Comparison of ENCODE assay signal across 8 cellular contexts in the genomic region with DNA sequence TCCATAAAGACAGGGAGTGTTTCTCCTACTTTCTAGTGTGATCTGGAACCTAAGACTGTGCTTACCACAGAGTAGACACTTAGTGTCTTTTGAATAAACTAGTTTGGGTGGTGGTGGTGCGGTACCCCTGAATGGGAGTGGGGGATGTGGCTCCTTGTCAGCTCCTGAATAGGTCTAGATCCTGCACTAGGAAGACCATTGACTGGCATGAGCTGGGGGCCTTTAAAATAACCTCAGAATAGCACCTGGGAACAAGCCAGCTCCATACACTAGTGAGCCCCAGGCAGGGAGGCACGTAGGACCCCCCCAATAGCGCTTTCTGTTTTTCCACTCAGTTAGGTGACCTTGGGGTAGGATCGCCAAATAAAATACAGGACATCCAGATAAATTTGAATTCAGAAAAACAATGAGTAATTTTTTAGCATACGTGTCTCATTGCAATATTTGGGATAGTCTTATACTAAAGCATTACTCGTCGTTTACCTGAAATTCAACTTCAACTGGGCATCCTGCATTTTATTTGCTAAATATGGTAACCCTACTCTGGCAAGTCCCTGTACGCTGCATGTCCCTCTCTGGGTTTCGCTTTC. TPM values are rescaled to one million over a fixed set of nuclear protein-coding genes. Genes with fewer than 3 reads are reported as not detected.
DNase-seq lines count a peak whose midpoint lies in the region; ATAC-seq and TF ChIP-seq lines count a peak whose summit lies in the region.

No MANE protein-coding gene starts in this region.

- H3K4me2 ChIP-seq in OCI-LY7 (ENCODE audit: low read length) (peak overlapping the region; percentile 77), osteoblast (ENCODE audit: insufficient read depth, low read length) (peak overlapping the region; percentile 84)

- H3K4me1 Mint-ChIP-seq in CD4-positive, alpha-beta T cell (ENCODE audit: low read depth), result peaks cover 53% of the 10 kb centered on the region
- H3K4me1 Mint-ChIP-seq in endothelial cell (ENCODE audit: unreplicated experiment), result no peaks in the 10 kb centered on the region

- peaks cover 24% of the 10 kb centered on the region for H3K4me1 ChIP-seq in OCI-LY7 (ENCODE audit: insufficient read depth, low read length, poor library complexity, severe bottlenecking)
- H3K4me1 ChIP-seq in osteoblast (ENCODE audit: insufficient read depth, low read length), result peaks cover 4% of the 10 kb centered on the region

- H3K36me3 Mint-ChIP-seq in CD4-positive, alpha-beta T cell (ENCODE audit: low read depth), result peaks cover 20% of the 10 kb centered on the region
- H3K36me3 Mint-ChIP-seq in endothelial cell (ENCODE audit: low read depth, unreplicated experiment), result no peaks in the 10 kb centered on the region

- DNase-seq in CD4-positive, alpha-beta T cell, result peak in 1 of 10 experiments; percentile 16
- DNase-seq in OCI-LY7 (ENCODE audit: low spot score), result no peak
- no peak for DNase-seq in endothelial cell (ENCODE audit: low spot score)
- no peak for DNase-seq in osteoblast (ENCODE audit: insufficient read length, low spot score, missing footprints)
- DNase-seq in AML-193 (lab: John Stamatoyannopoulos, UW), result no peak
- no peak for DNase-seq in cortex of kidney (lab: John Stamatoyannopoulos, UW)
- DNase-seq in NCI-H1930 (lab: John Stamatoyannopoulos, UW), result no peak

- H3K27me3 ChIP-seq in CD4-positive, alpha-beta T cell (ENCODE audit: control insufficient read depth, insufficient read depth, low read length), result no peaks in the 10 kb centered on the region
- no peaks in the 10 kb centered on the region for H3K27me3 ChIP-seq in osteoblast (ENCODE audit: insufficient read depth, low read length)

- H3K9me2 ChIP-seq in OCI-LY7 (ENCODE audit: insufficient read depth, low read length), result no peaks in the 10 kb centered on the region

- peak; percentile 2 for ATAC-seq in CD4-positive, alpha-beta T cell (ENCODE audit: poor library complexity)
- no peak for ATAC-seq in GM18498 (IDR thresholded peaks at IDR 0.05; ENCODE audit: unreplicated experiment)

- H3K27ac ChIP-seq in CD4-positive, alpha-beta T cell (ENCODE audit: low read depth, low read length), result peak overlapping the region; percentile 90
- peak overlapping the region; percentile 50 for H3K27ac ChIP-seq in OCI-LY7 (ENCODE audit: low read depth, low read length, poor library complexity, severe bottlenecking)
- H3K27ac ChIP-seq in osteoblast (ENCODE audit: low read depth, low read length), result peak overlapping the region; percentile 93

- intact Hi-C loops in CD4-positive, alpha-beta T cell (cut with DNase I, micrococcal nuclease), result loop anchor here (2.0 to 5.0 kb wide), 9 partner anchors 28 to 474 kb away; partner anchors contain the start of genes AZIN2 (in 1 of the 2), RBBP4 (in 1 of the 2), RNF19B (in 1 of the 2) and S100PBP (in 1 of the 2)
- intact Hi-C loops in OCI-LY7 (cut with micrococcal nuclease; ENCODE audit: unreplicated experiment), result loop anchor here (5.0 kb wide), 2 partner anchors 171 to 346 kb away; partner anchors contain the start of gene ZSCAN20

- CTCF ChIA-PET in CD4-positive, alpha-beta T cell (lab: Charles Lee), result interaction anchor here (0.8 to 2.3 kb wide), 31 partner anchors 9 to 353 kb away, joined by 3 to 33 read pairs (median 6); partner anchors contain the start of genes AZIN2, RNF19B and TRIM62
- CTCF ChIA-PET in OCI-LY7 (lab: Charles Lee; ENCODE audit: unreplicated experiment), result interaction anchor here (1.0 kb wide), 2 partner anchors 9 to 221 kb away, joined by 3 read pairs; no protein-coding TSS in a partner anchor

- no peaks in the 10 kb centered on the region for H3K9me3 ChIP-seq in CD4-positive, alpha-beta T cell (ENCODE audit: control insufficient read depth, low read length)
- H3K9me3 ChIP-seq in OCI-LY7 (ENCODE audit: low read length) (no peaks in the 10 kb centered on the region), osteoblast (ENCODE audit: low read depth, low read length) (no peaks in the 10 kb centered on the region)

- H4K20me1 ChIP-seq in OCI-LY7 (ENCODE audit: insufficient read depth, low read length), result no peaks in the 10 kb centered on the region
- H4K20me1 ChIP-seq in osteoblast (ENCODE audit: insufficient read depth, low read length), result no peaks in the 10 kb centered on the region

- H3K79me2 ChIP-seq in OCI-LY7 (ENCODE audit: insufficient read depth, low read depth, low read length), result peaks cover 4% of the 10 kb centered on the region; the same call in 1 of the 2 replicates
- peaks cover 7% of the 10 kb centered on the region for H3K79me2 ChIP-seq in osteoblast (ENCODE audit: insufficient read depth, low read length)

- H3K36me3 ChIP-seq in OCI-LY7 (ENCODE audit: insufficient read depth, low read length), result no peaks in the 10 kb centered on the region
- H3K36me3 ChIP-seq in osteoblast (ENCODE audit: insufficient read depth, low read length), result no peaks in the 10 kb centered on the region

- H3K27ac Mint-ChIP-seq in CD4-positive, alpha-beta T cell, result peak overlapping the region; percentile 99
- peak overlapping the region; percentile 84 for H3K27ac Mint-ChIP-seq in endothelial cell (ENCODE audit: unreplicated experiment)

- peaks cover 2% of the 10 kb centered on the region for H3K9me3 Mint-ChIP-seq in CD4-positive, alpha-beta T cell
- H3K9me3 Mint-ChIP-seq in endothelial cell (ENCODE audit: unreplicated experiment), result no peaks in the 10 kb centered on the region

- POLR2A ChIA-PET in CD4-positive, alpha-beta T cell (lab: Charles Lee), result interaction anchor here (0.6 to 3.0 kb wide), 34 partner anchors 10 to 1830 kb away, joined by 3 to 123 read pairs (median 5); partner anchors contain the start of genes AZIN2, RBBP4, RNF19B and S100PBP
- POLR2A ChIA-PET in OCI-LY7 (lab: Charles Lee), result interaction anchor here (0.5 to 1.2 kb wide), 11 partner anchors 9 to 345 kb away, joined by 3 to 7 read pairs (median 4); partner anchors contain the start of gene TRIM62

- no peaks in the 10 kb centered on the region for H3K27me3 Mint-ChIP-seq in CD4-positive, alpha-beta T cell
- peaks cover 2% of the 10 kb centered on the region for H3K27me3 Mint-ChIP-seq in endothelial cell (ENCODE audit: unreplicated experiment)

- TSS peak; percentile 89 for BruUV-seq in OCI-LY7 (replicated peaks; lab: Mats Ljungman, UMichigan)

- TF ChIP-seq CTCF in CD4-positive, alpha-beta T cell (IDR thresholded peaks at IDR 0.05), result no peak
- TF ChIP-seq CTCF in OCI-LY7 (conservative IDR thresholded peaks at IDR 0.05; ENCODE audit: low read length), result no peak
- no peak for TF ChIP-seq CTCF in endothelial cell (IDR thresholded peaks at IDR 0.05; ENCODE audit: unreplicated experiment)
- TF ChIP-seq CTCF in osteoblast (IDR thresholded peaks at IDR 0.05; ENCODE audit: extremely low read depth, low read depth, low read length), result no peak

- H2AFZ ChIP-seq in OCI-LY7 (ENCODE audit: low read length) (peak overlapping the region; percentile 88), osteoblast (ENCODE audit: low read length) (peak overlapping the region; percentile 89)

- H3K4me3 Mint-ChIP-seq in CD4-positive, alpha-beta T cell, result peak overlapping the region; percentile 88
- H3K4me3 Mint-ChIP-seq in endothelial cell (ENCODE audit: unreplicated experiment), result peak overlapping the region; percentile 90

- H3K4me3 ChIP-seq in OCI-LY7 (ENCODE audit: low read depth, low read length, poor library complexity, severe bottlenecking) (peak overlapping the region; percentile 76), osteoblast (ENCODE audit: insufficient read depth, low read length) (peak overlapping the region; percentile 88)

RNA-seq across cellular contexts. Expression of gene AZIN2, which starts 45.6 kb away (rescaled TPM):
- total RNA-seq in CD4-positive, alpha-beta T cell, result 1 to 10 TPM; 4.6 to 4.9 TPM
- total RNA-seq in OCI-LY7 (2014; rRNA removed; shearing (Covaris generic)), result 0.63 and 1.3 TPM in 2 replicates
- total RNA-seq in OCI-LY7 (2022) (0.27 and 0.94 TPM in 2 replicates), endothelial cell (ENCODE audit: unreplicated experiment) (1.4 TPM), osteoblast (11.8 and 18.8 TPM in 2 replicates)

RNA-seq across cellular contexts. Expression of gene TRIM62, which starts 55.3 kb away (rescaled TPM):
- 10 to 100 TPM; 18.9 to 23.0 TPM for total RNA-seq in CD4-positive, alpha-beta T cell
- total RNA-seq in OCI-LY7 (2014; rRNA removed; shearing (Covaris generic)), result 2.0 and 2.4 TPM in 2 replicates
- total RNA-seq in OCI-LY7 (2022) (8.4 and 8.8 TPM in 2 replicates), endothelial cell (ENCODE audit: unreplicated experiment) (10.8 TPM), osteoblast (9.4 and 12.3 TPM in 2 replicates)
